ENCODE assay signal across 1 cellular context in genomic region chr1:53391982-53392381, GRCh38.
TF ChIP-seq lines count a peak whose summit lies in the region.

No MANE protein-coding gene starts in this region.

TF ChIP-seq in GM23338, 12 proteins besides CTCF, POLR2A, EP300 and RAD21 (continued from another document):
- no peak for TF ChIP-seq ZNF462 (CRISPR knock-in tag; IDR thresholded peaks at IDR 0.05)
- TF ChIP-seq ETS1 (IDR thresholded peaks at IDR 0.05): no peak
- TF ChIP-seq EZH2 (IDR thresholded peaks at IDR 0.05; ENCODE audit: low read depth, unreplicated experiment): no peak
- no peak for TF ChIP-seq ZNF114 (CRISPR knock-in tag; IDR thresholded peaks at IDR 0.05)
